Comparison of ENCODE assay signal across 1 cellular context in genomic region chr1:151942882-151943281, GRCh38.
TF ChIP-seq lines count a peak whose summit lies in the region.

No MANE protein-coding gene starts in this region.

TF ChIP-seq in SK-N-SH, 30 proteins besides CTCF, POLR2A, EP300 and RAD21:
- TF ChIP-seq PBX3 (IDR thresholded peaks at IDR 0.05), result peak; percentile 39; the same call in 1 of the 2 replicates
- no peak for TF ChIP-seq TCF12 (IDR thresholded peaks at IDR 0.05)
